ENCODE assay signal across 9 cellular contexts in the genomic region with DNA sequence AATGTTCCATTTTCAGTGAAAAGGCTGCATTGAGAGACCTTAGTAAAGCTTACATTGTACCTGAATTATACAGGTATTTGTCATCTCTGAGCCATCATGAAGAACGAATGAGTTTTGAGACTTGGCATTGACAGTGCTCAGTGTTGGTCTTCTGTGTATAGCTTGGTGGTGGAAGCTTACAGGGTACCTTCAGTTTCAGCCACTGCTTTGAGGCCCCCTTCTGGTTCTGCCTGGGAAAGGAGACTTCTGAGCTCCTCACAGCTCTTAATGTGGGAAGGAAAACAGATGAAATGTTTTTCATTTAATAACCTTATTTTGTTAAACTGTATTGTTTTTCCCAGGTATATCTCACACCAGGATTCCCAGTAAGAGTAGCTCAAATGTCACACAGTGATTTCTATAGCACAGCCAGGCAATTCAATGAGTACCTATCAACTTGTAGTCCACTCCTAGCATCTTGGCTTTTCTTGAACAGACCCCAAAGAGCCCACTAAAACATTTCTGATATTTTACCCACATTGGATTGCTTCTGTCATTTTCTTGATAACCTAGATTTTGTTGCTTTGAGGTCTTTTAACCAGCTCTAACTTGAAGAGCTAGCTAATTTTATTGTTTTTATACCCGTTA. TPM values are rescaled to one million over a fixed set of nuclear protein-coding genes. Genes with fewer than 3 reads are reported as not detected.
A peak's percentile ranks its signal among the peaks of the same experiment; 100 is the strongest.
DNase-seq lines count a peak whose midpoint lies in the region; ATAC-seq and TF ChIP-seq lines count a peak whose summit lies in the region.
"Had no signal": no experiment of that assay in that cellular context is flagged by ENCODE, and none has a peak within 500 bp of the region (broad histone marks: within the 10 kb centered on the region; RNA-seq: fewer than 3 reads in every experiment).

No MANE protein-coding gene starts in this region.

- TF ChIP-seq CTCF in GM13976 (IDR thresholded peaks at IDR 0.05; ENCODE audit: borderline replicate concordance, control extremely low read depth, extremely low read depth, insufficient read depth, missing control alignments) (peak; percentile 52), glutamatergic neuron (IDR thresholded peaks at IDR 0.05; ENCODE audit: partially characterized antibody, unreplicated experiment) (peak; percentile 10)

- in situ Hi-C loops in GM13976 (cut with MboI; ENCODE audit: low sequenced_read_pairs, unreplicated experiment), result no loop called here

- no peaks in the 10 kb centered on the region for H3K36me3 Mint-ChIP-seq in glutamatergic neuron (ENCODE audit: unreplicated experiment)

- H3K27ac Mint-ChIP-seq in glutamatergic neuron (ENCODE audit: unreplicated experiment), result peak overlapping the region; percentile 22

- peak; percentile 91 for ATAC-seq in HG02588 (IDR thresholded peaks at IDR 0.05; ENCODE audit: unreplicated experiment)

- H3K4me3 Mint-ChIP-seq in glutamatergic neuron (ENCODE audit: unreplicated experiment), result no peak overlapping the region

- H3K27me3 Mint-ChIP-seq in glutamatergic neuron (ENCODE audit: unreplicated experiment), result no peaks in the 10 kb centered on the region

- H3K9me3 Mint-ChIP-seq in glutamatergic neuron (ENCODE audit: unreplicated experiment), result peaks cover 2% of the 10 kb centered on the region

- peaks cover 18% of the 10 kb centered on the region for H3K4me1 Mint-ChIP-seq in glutamatergic neuron (ENCODE audit: low read depth, unreplicated experiment)

- peak; percentile 77 for DNase-seq in Ammon's horn (ENCODE audit: low spot score)
- peak; percentile 55 for DNase-seq in GM13976 (ENCODE audit: low spot score)
- peak; percentile 38 for DNase-seq in M059J (ENCODE audit: low read depth)
- DNase-seq in activated CD4-positive, alpha-beta T cell treated with anti-CD3 and anti-CD28 coated beads, Interleukin-2, amount 50 U/mL, for 4 hours, result peak; percentile 20 to 21
- DNase-seq in glutamatergic neuron, result peak; percentile 48
- peak; percentile 2 to 3 for DNase-seq in stimulated activated CD4-positive, alpha-beta T cell treated with anti-CD3 and anti-CD28 coated beads, Interleukin-2, amount 100 ng/mL, for 48 hours
- no peak for DNase-seq in mucosa of gallbladder (ENCODE audit: low spot score)
- DNase-seq: right cardiac atrium had no signal

RNA-seq across cellular contexts. Expression of a gene that starts 5.6 kb away (rescaled TPM):
- 3.2 and 4.4 TPM in 2 replicates for total RNA-seq in M059J (2014; rRNA removed; shearing (Covaris generic))
- total RNA-seq in glutamatergic neuron (ENCODE audit: unreplicated experiment) (66.2 TPM), mucosa of gallbladder (2.9 TPM)

RNA-seq across cellular contexts. Expression of a gene that starts 6.4 kb away (rescaled TPM):
- 97.1 and 140 TPM in 2 replicates for total RNA-seq in M059J (2014; rRNA removed; shearing (Covaris generic))
- total RNA-seq in glutamatergic neuron (ENCODE audit: unreplicated experiment) (48.0 TPM), mucosa of gallbladder (33.5 TPM)

Comparison
In these comparisons a context has a peak if more than half of its experiments do, and no peak if none do; other contexts are left out.
1. RNA of a gene that starts 5.6 kb away (total RNA-seq): 66.2 TPM in glutamatergic neuron (single experiment); 3.2 to 4.4 TPM in M059J and 2.9 TPM in mucosa of gallbladder (single experiment); every median in the first group is over 10 times any median in the second.